In the genomic region with DNA sequence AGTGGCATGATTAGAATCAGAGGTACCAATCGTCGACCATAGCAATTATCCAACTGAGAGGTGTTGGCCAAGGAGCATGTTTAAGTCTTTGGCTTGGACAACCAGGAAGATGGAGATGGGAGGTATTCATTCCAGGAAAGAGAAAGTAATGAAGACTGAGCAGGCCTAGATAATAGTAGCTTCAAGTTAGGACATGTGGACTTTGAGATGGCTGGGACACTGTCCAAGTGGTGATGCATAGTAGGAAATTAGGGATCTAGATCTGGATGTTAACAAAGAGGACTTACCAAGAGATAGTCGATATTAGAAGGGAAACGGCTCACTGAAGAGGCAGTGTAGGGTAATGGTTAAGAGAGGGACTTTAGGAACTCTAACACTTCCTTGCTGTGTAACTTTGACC, we compare ENCODE assay signal across 16 cellular contexts.
DNase-seq lines count a peak whose midpoint lies in the region; ATAC-seq, FAIRE-seq and TF ChIP-seq lines count a peak whose summit lies in the region.
"Had no signal": no experiment of that assay in that cellular context is flagged by ENCODE, and none has a peak within 500 bp of the region (broad histone marks: within the 10 kb centered on the region; RNA-seq: fewer than 3 reads in every experiment).

No MANE protein-coding gene starts in this region.

- no peak overlapping the region for H3K9ac ChIP-seq in mammary epithelial cell (ENCODE audit: insufficient read depth, low read length)
- no peak overlapping the region for H3K9ac ChIP-seq in smooth muscle cell (ENCODE audit: low read depth)

- peaks cover 8% of the 10 kb centered on the region for H3F3A ChIP-seq in smooth muscle cell (ENCODE audit: low read depth)

- intact Hi-C loops in mammary epithelial cell (cut with micrococcal nuclease): loop anchor here (5.0 kb wide), 1 partner anchor 236 kb away; no protein-coding TSS in a partner anchor

- dilution Hi-C loops in mammary epithelial cell (cut with HindIII; ENCODE audit: low sequenced_read_pairs): no loop called here

- peak overlapping the region; percentile 13 for H2AFZ ChIP-seq in mammary epithelial cell (ENCODE audit: low read depth, low read length)
- peak overlapping the region; percentile 14 for H2AFZ ChIP-seq in smooth muscle cell (ENCODE audit: low read depth)
- H2AFZ ChIP-seq: PC-9 had no signal

- TF ChIP-seq CTCF in mammary epithelial cell (conservative IDR thresholded peaks at IDR 0.05 in 1 of 2, IDR thresholded peaks at IDR 0.05 in 1 of 2; ENCODE audit: extremely low read depth in 1 of 2, insufficient read depth in 1 of 2, low read depth in 1 of 2, low read length in 2 of 2) (no peak), fibroblast of the aortic adventitia (IDR thresholded peaks at IDR 0.05; ENCODE audit: insufficient read depth, low read length) (no peak), smooth muscle cell (IDR thresholded peaks at IDR 0.05; ENCODE audit: borderline replicate concordance, insufficient read depth, poor library complexity, severe bottlenecking) (no peak), GM10248 (IDR thresholded peaks at IDR 0.05; ENCODE audit: control extremely low read depth, extremely low read depth, low read depth, missing control alignments) (no peak)

- WGBS in mammary epithelial cell (ENCODE audit: low coverage, missing lambda C conversion rate): 9% methylated on average over 4 of the region's 4 CpGs
- 74% methylated on average over 4 of the region's 4 CpGs for WGBS in smooth muscle cell (ENCODE audit: low lambda C conversion rate)

- no peak overlapping the region for H3K27ac Mint-ChIP-seq in stimulated activated effector memory CD8-positive, alpha-beta T cell treated with anti-CD3 and anti-CD28 coated beads, Interleukin-12 subunit alpha, Interleukin-12 subunit beta, amount 100 ng/mL, for 72 hours
- H3K27ac Mint-ChIP-seq: CD8-positive, alpha-beta T cell had no signal

- H3K4me2 ChIP-seq in mammary epithelial cell (ENCODE audit: insufficient read depth, low read depth, low read length) (peak overlapping the region; percentile 31), smooth muscle cell (no peak overlapping the region)
- H3K4me2 ChIP-seq: PC-9 had no signal

- H3K79me2 ChIP-seq in mammary epithelial cell (ENCODE audit: insufficient read depth, low read length) (no peaks in the 10 kb centered on the region), smooth muscle cell (ENCODE audit: low read depth) (no peaks in the 10 kb centered on the region)

- H4K20me1 ChIP-seq in mammary epithelial cell (ENCODE audit: insufficient read depth, low read length): no peaks in the 10 kb centered on the region
- no peaks in the 10 kb centered on the region for H4K20me1 ChIP-seq in smooth muscle cell (ENCODE audit: low read depth)

- H3K4me3 Mint-ChIP-seq in stimulated activated effector memory CD8-positive, alpha-beta T cell treated with anti-CD3 and anti-CD28 coated beads, Interleukin-12 subunit alpha, Interleukin-12 subunit beta, amount 100 ng/mL, for 72 hours: no peak overlapping the region
- H3K4me3 Mint-ChIP-seq: CD8-positive, alpha-beta T cell had no signal

- no peaks in the 10 kb centered on the region for H3K9me3 ChIP-seq in MG63
- H3K9me3 ChIP-seq in mammary epithelial cell (replicated peaks; ENCODE audit: insufficient read depth, low read length): no peaks in the 10 kb centered on the region
- H3K9me3 ChIP-seq in smooth muscle cell (replicated peaks; ENCODE audit: low read depth): no peaks in the 10 kb centered on the region

- H3K4me1 ChIP-seq in mammary epithelial cell (ENCODE audit: insufficient read depth, low read length) (peaks cover 32% of the 10 kb centered on the region), smooth muscle cell (ENCODE audit: low read depth) (peaks cover 5% of the 10 kb centered on the region)

- CTCF ChIA-PET in mammary epithelial cell (lab: Charles Lee; ENCODE audit: low non-redundant PET) (no interaction called here), GM10248 (lab: Yijun Ruan, JAX) (no interaction called here)

- no peaks in the 10 kb centered on the region for H3K36me3 Mint-ChIP-seq in stimulated activated effector memory CD8-positive, alpha-beta T cell treated with anti-CD3 and anti-CD28 coated beads, Interleukin-12 subunit alpha, Interleukin-12 subunit beta, amount 100 ng/mL, for 72 hours
- H3K36me3 Mint-ChIP-seq: CD8-positive, alpha-beta T cell had no signal

- H3K36me3 ChIP-seq in MG63 (no peaks in the 10 kb centered on the region), mammary epithelial cell (ENCODE audit: insufficient read depth, low read length) (no peaks in the 10 kb centered on the region), smooth muscle cell (ENCODE audit: low read depth) (no peaks in the 10 kb centered on the region)

- H3K27ac ChIP-seq in mammary epithelial cell (ENCODE audit: insufficient read depth, low read depth, low read length) (no peak overlapping the region), smooth muscle cell (ENCODE audit: low read depth) (no peak overlapping the region)
- H3K27ac ChIP-seq: PC-9, SK-N-MC had no signal

- no peak for ATAC-seq in stimulated activated effector memory CD8-positive, alpha-beta T cell treated with anti-CD3 and anti-CD28 coated beads, Interleukin-12 subunit alpha, Interleukin-12 subunit beta, amount 100 ng/mL, for 72 hours
- ATAC-seq: CD8-positive, alpha-beta T cell; Right ventricle myocardium inferior had no signal

- DNase-seq in MG63 (peak; percentile 59), mammary epithelial cell (peak; percentile 89), fibroblast of the aortic adventitia (ENCODE audit: low read depth) (peak; percentile 56), smooth muscle cell (lab: John Stamatoyannopoulos, UW; ENCODE audit: unreplicated experiment) (no peak), GM10248 (ENCODE audit: extremely low spot score) (no peak), H54 (ENCODE audit: insufficient read length, low spot score) (no peak)
- DNase-seq in stimulated activated effector memory CD8-positive, alpha-beta T cell treated with anti-CD3 and anti-CD28 coated beads, Interleukin-12 subunit alpha, Interleukin-12 subunit beta, amount 100 ng/mL, for 72 hours (ENCODE audit: low spot score in 2 of 2): no peak
- DNase-seq: CD8-positive, alpha-beta T cell; GF-D8; NCI-H1048; NCI-H146; NCI-H2227 treated with DMSO at 0.1 percent for 48 hours; PC-9 had no signal

- TF ChIP-seq POLR2A in H54 (IDR thresholded peaks at IDR 0.05; ENCODE audit: low read depth, low read length): no peak

- H3K27me3 ChIP-seq in MG63 (no peaks in the 10 kb centered on the region), mammary epithelial cell (ENCODE audit: insufficient read depth, low read length) (no peaks in the 10 kb centered on the region), smooth muscle cell (ENCODE audit: low read depth) (no peaks in the 10 kb centered on the region)

- in situ Hi-C loops in mammary epithelial cell (cut with MboI; ENCODE audit: low sequenced_read_pairs in 2 of 2): no loop called here

- H3K9me3 Mint-ChIP-seq in stimulated activated effector memory CD8-positive, alpha-beta T cell treated with anti-CD3 and anti-CD28 coated beads, Interleukin-12 subunit alpha, Interleukin-12 subunit beta, amount 100 ng/mL, for 72 hours: no peaks in the 10 kb centered on the region
- H3K9me3 Mint-ChIP-seq: CD8-positive, alpha-beta T cell had no signal

- no peak for FAIRE-seq in H54 (lab: Jason Lieb, UNC)
- FAIRE-seq: D721Med had no signal

- BruUV-seq in mammary epithelial cell (replicated peaks; lab: Mats Ljungman, UMichigan): no TSS peak

- no peak overlapping the region for H3K4me3 ChIP-seq in MG63
- no peak overlapping the region for H3K4me3 ChIP-seq in mammary epithelial cell (replicated peaks in 1 of 3; ENCODE audit: insufficient read depth in 1 of 3, low read depth in 2 of 3, low read length in 3 of 3)
- no peak overlapping the region for H3K4me3 ChIP-seq in fibroblast of the aortic adventitia (ENCODE audit: low read depth, low read length)
- no peak overlapping the region for H3K4me3 ChIP-seq in smooth muscle cell
- H3K4me3 ChIP-seq: PC-9, SK-N-MC had no signal

- H3K4me1 Mint-ChIP-seq in stimulated activated effector memory CD8-positive, alpha-beta T cell treated with anti-CD3 and anti-CD28 coated beads, Interleukin-12 subunit alpha, Interleukin-12 subunit beta, amount 100 ng/mL, for 72 hours: no peaks in the 10 kb centered on the region

- POLR2A ChIA-PET in GM10248 (lab: Yijun Ruan, JAX): no interaction called here

Comparison
In these comparisons a context has a peak if more than half of its experiments do, and no peak if none do; other contexts are left out.
1. DNase-seq: peak in MG63 (single experiment), mammary epithelial cell (single experiment) and fibroblast of the aortic adventitia (single experiment); none in smooth muscle cell (single experiment), GM10248 (single experiment), H54 (single experiment) and stimulated activated effector memory CD8-positive, alpha-beta T cell treated with anti-CD3 and anti-CD28 coated beads, Interleukin-12 subunit alpha, Interleukin-12 subunit beta, amount 100 ng/mL, for 72 hours (0 of 2).